In genomic region chr16:2063861-2064260, GRCh38 we compare ENCODE assay signal across 15 cellular contexts. TPM values are rescaled to one million over a fixed set of nuclear protein-coding genes. Genes with fewer than 3 reads are reported as not detected.
A peak's percentile ranks its signal among the peaks of the same experiment; 100 is the strongest.
DNase-seq lines count a peak whose midpoint lies in the region; ATAC-seq and TF ChIP-seq lines count a peak whose summit lies in the region.
"Had no signal": no experiment of that assay in that cellular context is flagged by ENCODE, and none has a peak within 500 bp of the region (broad histone marks: within the 10 kb centered on the region; RNA-seq: fewer than 3 reads in every experiment).

No MANE protein-coding gene starts in this region.

- H3K27me3 ChIP-seq in tibial nerve, result no peaks in the 10 kb centered on the region
- H3K27me3 ChIP-seq: BE2C had no signal

- H3K36me3 ChIP-seq in tibial nerve, result peaks cover 3 to 97% (median 5%) of the 10 kb centered on the region in 3 donors

- H3K4me1 ChIP-seq in tibial nerve, result no peaks in the 10 kb centered on the region
- H3K4me1 ChIP-seq: BE2C had no signal

- no peak overlapping the region for H3K27ac Mint-ChIP-seq in stimulated activated memory B cell treated with anti-CD40 and anti-IgM and Interleukin-4, amounts not matched to agents 10 μg/mL and 1 μg/mL and 100 μg/mL, for 72 hours
- peak overlapping the region in 1 of 2 donors; percentile 72 for H3K27ac Mint-ChIP-seq in stimulated activated naive CD8-positive, alpha-beta T cell treated with anti-CD3 and anti-CD28 coated beads, Interleukin-15, amount 100 ng/mL, for 72 hours

- no peak overlapping the region for H3K4me3 ChIP-seq in tibial nerve

- ATAC-seq in left lobe of liver, result peak; percentile 2
- ATAC-seq in stimulated activated memory B cell treated with anti-CD40 and anti-IgM and Interleukin-4, amounts not matched to agents 10 μg/mL and 1 μg/mL and 100 μg/mL, for 72 hours, result peak; percentile 20
- no peak for ATAC-seq in stimulated activated naive CD8-positive, alpha-beta T cell treated with anti-CD3 and anti-CD28 coated beads, Interleukin-15, amount 100 ng/mL, for 72 hours

- H3K4me3 Mint-ChIP-seq in stimulated activated memory B cell treated with anti-CD40 and anti-IgM and Interleukin-4, amounts not matched to agents 10 μg/mL and 1 μg/mL and 100 μg/mL, for 72 hours, result no peak overlapping the region
- no peak overlapping the region for H3K4me3 Mint-ChIP-seq in stimulated activated naive CD8-positive, alpha-beta T cell treated with anti-CD3 and anti-CD28 coated beads, Interleukin-15, amount 100 ng/mL, for 72 hours
- H3K4me3 Mint-ChIP-seq: CD14-positive monocyte, H9 had no signal

- CTCF ChIA-PET in RWPE1 (lab: Yijun Ruan, JAX), result interaction anchor here (0.9 kb wide), 1 partner anchor 77 kb away, joined by 9 read pairs; no protein-coding TSS in a partner anchor

- TF ChIP-seq EP300 in tibial nerve (IDR thresholded peaks at IDR 0.05), result no peak

- POLR2A ChIA-PET in RWPE1 (lab: Yijun Ruan, JAX; ENCODE audit: low non-redundant PET), result no interaction called here

- 88 to 93% methylated on average over 16 to 24 of the region's 25 CpGs for WGBS in tibial nerve, 2 donors

- no peak for TF ChIP-seq POLR2A in tibial nerve (IDR thresholded peaks at IDR 0.05)

- no peaks in the 10 kb centered on the region for H3K27me3 Mint-ChIP-seq in stimulated activated memory B cell treated with anti-CD40 and anti-IgM and Interleukin-4, amounts not matched to agents 10 μg/mL and 1 μg/mL and 100 μg/mL, for 72 hours
- no peaks in the 10 kb centered on the region for H3K27me3 Mint-ChIP-seq in stimulated activated naive CD8-positive, alpha-beta T cell treated with anti-CD3 and anti-CD28 coated beads, Interleukin-15, amount 100 ng/mL, for 72 hours
- H3K27me3 Mint-ChIP-seq: CD4-positive, alpha-beta memory T cell had no signal

- TF ChIP-seq CTCF in RWPE1 (conservative IDR thresholded peaks at IDR 0.05; ENCODE audit: low read depth), result no peak
- no peak for TF ChIP-seq CTCF in tibial nerve (IDR thresholded peaks at IDR 0.05)

- H3K36me3 Mint-ChIP-seq in stimulated activated memory B cell treated with anti-CD40 and anti-IgM and Interleukin-4, amounts not matched to agents 10 μg/mL and 1 μg/mL and 100 μg/mL, for 72 hours, result peaks cover 41% of the 10 kb centered on the region

- H3K4me1 Mint-ChIP-seq in stimulated activated memory B cell treated with anti-CD40 and anti-IgM and Interleukin-4, amounts not matched to agents 10 μg/mL and 1 μg/mL and 100 μg/mL, for 72 hours, result no peaks in the 10 kb centered on the region
- peaks cover 6% of the 10 kb centered on the region for H3K4me1 Mint-ChIP-seq in stimulated activated naive CD8-positive, alpha-beta T cell treated with anti-CD3 and anti-CD28 coated beads, Interleukin-15, amount 100 ng/mL, for 72 hours
- H3K4me1 Mint-ChIP-seq: CD14-positive monocyte; CD4-positive, alpha-beta memory T cell; H9 had no signal

- no peaks in the 10 kb centered on the region for H3K9me3 Mint-ChIP-seq in stimulated activated memory B cell treated with anti-CD40 and anti-IgM and Interleukin-4, amounts not matched to agents 10 μg/mL and 1 μg/mL and 100 μg/mL, for 72 hours
- H3K9me3 Mint-ChIP-seq in stimulated activated naive CD8-positive, alpha-beta T cell treated with anti-CD3 and anti-CD28 coated beads, Interleukin-15, amount 100 ng/mL, for 72 hours, result no peaks in the 10 kb centered on the region
- H3K9me3 Mint-ChIP-seq: CD4-positive, alpha-beta memory T cell; H9 had no signal

- peak overlapping the region; percentile 25 for H3K27ac ChIP-seq in RWPE1
- no peak overlapping the region for H3K27ac ChIP-seq in tibial nerve
- H3K27ac ChIP-seq: KMS-11 had no signal

- no peaks in the 10 kb centered on the region for H3K9me3 ChIP-seq in tibial nerve
- H3K9me3 ChIP-seq: BE2C had no signal

- DNase-seq in RWPE1 (ENCODE audit: low spot score) (no peak), left lobe of liver (ENCODE audit: low spot score) (no peak), tibial nerve (ENCODE audit: low spot score in 2 of 2) (no peak)
- no peak for DNase-seq in stimulated activated naive CD8-positive, alpha-beta T cell treated with anti-CD3 and anti-CD28 coated beads, Interleukin-15, amount 100 ng/mL, for 72 hours
- DNase-seq: BE2C; CD4-positive, alpha-beta memory T cell; DMS153; DMS79 treated with DMSO at 0.1 percent for 48 hours; GF-D8; GOT3; H9 had no signal

RNA-seq across cellular contexts. Expression of gene TSC2, which starts 16.1 kb away (rescaled TPM):
- 117 TPM for total RNA-seq in left lobe of liver
- total RNA-seq in tibial nerve, result 100 to 1,000 TPM in 2 of 4 donors, 10 to 100 TPM in 2; 75.4 to 507 (median 111) TPM

RNA-seq across cellular contexts. Expression of gene NTHL1, which starts 16.2 kb away (rescaled TPM):
- total RNA-seq in left lobe of liver (109 TPM), tibial nerve (10 to 100 TPM; 22.8 to 56.7 (median 28.1) TPM)

RNA-seq across cellular contexts. Expression of gene NHERF2, which starts 37.2 kb away (rescaled TPM):
- 334 TPM for total RNA-seq in left lobe of liver
- total RNA-seq in tibial nerve, result 10 to 100 TPM; 54.7 to 83.1 (median 64.9) TPM

RNA-seq across cellular contexts. Expression of gene NPW, which starts 44.3 kb away (rescaled TPM):
- total RNA-seq in left lobe of liver (8.5 TPM), tibial nerve (1 to 10 TPM in 2 of 4 donors, not detected in 2; 3.0 to 3.1 TPM)
- total RNA-seq: A172; CD4-positive, alpha-beta memory T cell had no signal

RNA-seq across cellular contexts. Expression of gene ZNF598, which starts 54.2 kb away (rescaled TPM):
- 29.9 TPM for total RNA-seq in left lobe of liver
- 10 to 100 TPM; 37.0 to 83.1 (median 49.2) TPM for total RNA-seq in tibial nerve
